ENCODE assay signal across 6 cellular contexts in the genomic region with DNA sequence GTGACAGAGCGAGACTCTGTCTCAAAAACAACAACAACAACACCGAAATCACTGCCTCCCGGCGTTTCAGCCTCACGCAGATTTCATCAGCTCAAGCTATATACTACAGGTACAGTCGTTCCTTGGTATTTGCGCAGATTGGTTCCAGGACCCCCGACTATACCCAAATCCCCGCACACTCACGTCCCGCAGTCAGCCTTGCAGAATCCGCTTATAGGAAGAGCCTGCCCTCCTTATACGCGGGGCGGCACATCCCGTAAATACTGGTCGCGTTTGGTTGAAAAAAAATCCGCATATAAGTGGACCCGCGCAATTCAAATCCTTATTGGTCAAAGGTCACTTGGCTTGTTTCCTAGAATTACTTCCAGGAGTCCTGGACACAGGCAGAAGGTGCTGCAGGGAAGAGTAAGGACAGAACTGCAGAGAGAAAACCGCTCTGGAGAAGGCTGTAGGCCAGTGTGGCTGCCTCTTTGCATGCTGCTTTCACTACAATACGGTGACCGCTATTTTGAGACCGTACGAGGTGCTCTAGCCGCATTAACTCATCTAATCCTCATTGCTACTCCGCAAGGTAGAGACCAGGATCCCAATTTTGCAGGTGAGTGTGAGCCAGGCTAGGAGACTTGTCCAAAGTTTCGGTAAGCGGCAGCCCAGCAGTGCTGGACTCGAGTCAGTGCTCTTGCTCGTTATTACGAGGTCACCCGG. TPM values are rescaled to one million over a fixed set of nuclear protein-coding genes. Genes with fewer than 3 reads are reported as not detected.
DNase-seq lines count a peak whose midpoint lies in the region; ATAC-seq lines count a peak whose summit lies in the region.

No MANE protein-coding gene starts in this region.

- H3K4me3 ChIP-seq in mesendoderm (ENCODE audit: low read length): peak overlapping the region; percentile 100

- H2BK120ac ChIP-seq in mesendoderm (ENCODE audit: low read depth, low read length): no peak overlapping the region

- H3K18ac ChIP-seq in mesendoderm (ENCODE audit: low read length): peak overlapping the region; percentile 91

- peaks cover 8% of the 10 kb centered on the region for H3K36me3 ChIP-seq in mesendoderm (ENCODE audit: control insufficient read depth, insufficient read depth, low read length)

- peak overlapping the region; percentile 90 for H3K4me3 Mint-ChIP-seq in activated naive CD8-positive, alpha-beta T cell

- no CpG with 5 or more reads among the region's 34 CpGs for WGBS in mesendoderm (ENCODE audit: extremely low coverage, insufficient coverage, low lambda C conversion rate)

- H3K9ac ChIP-seq in mesendoderm (ENCODE audit: low read length): peak overlapping the region; percentile 94

- H3K4me2 ChIP-seq in mesendoderm (ENCODE audit: low read length): peak overlapping the region; percentile 34

- no peak overlapping the region for H2BK15ac ChIP-seq in mesendoderm (replicated peaks; ENCODE audit: low read depth)

- H3K4ac ChIP-seq in mesendoderm (ENCODE audit: low read depth, low read length): peak overlapping the region; percentile 76

- no peak overlapping the region for H4K8ac ChIP-seq in mesendoderm (ENCODE audit: low read depth, low read length)

- H3K27ac ChIP-seq in mesendoderm (ENCODE audit: low read depth, low read length): no peak overlapping the region

- no peak overlapping the region for H4K5ac ChIP-seq in mesendoderm (ENCODE audit: low read length)

- peak overlapping the region; percentile 97 for H3K56ac ChIP-seq in mesendoderm (ENCODE audit: low read length)

- H2AK5ac ChIP-seq in mesendoderm (ENCODE audit: low read length): no peak overlapping the region

- H2BK5ac ChIP-seq in mesendoderm (ENCODE audit: low read length): no peak overlapping the region

- no peaks in the 10 kb centered on the region for H3K27me3 ChIP-seq in mesendoderm (ENCODE audit: insufficient read depth, low read length, poor library complexity)

- peak; percentile 21 for DNase-seq in mesendoderm
- DNase-seq in NCI-H187 treated with DMSO at 0.1 percent for 48 hours (lab: John Stamatoyannopoulos, UW): no peak

- H3K79me1 ChIP-seq in mesendoderm (ENCODE audit: low read length): peaks cover 19% of the 10 kb centered on the region

- H3K9me3 Mint-ChIP-seq in activated naive CD8-positive, alpha-beta T cell (ENCODE audit: low read depth): no peaks in the 10 kb centered on the region

- H3K36me3 Mint-ChIP-seq in activated naive CD8-positive, alpha-beta T cell: no peaks in the 10 kb centered on the region

- H3K27me3 Mint-ChIP-seq in activated naive CD8-positive, alpha-beta T cell: no peaks in the 10 kb centered on the region

- H3K27ac Mint-ChIP-seq in activated naive CD8-positive, alpha-beta T cell: peak overlapping the region; percentile 73

- peaks cover 50% of the 10 kb centered on the region for H3K79me2 ChIP-seq in mesendoderm (ENCODE audit: control insufficient read depth, insufficient read depth, low read length)

- ATAC-seq in HG02759 (IDR thresholded peaks at IDR 0.05; ENCODE audit: unreplicated experiment): peak; percentile 6
- ATAC-seq in HG03520 (IDR thresholded peaks at IDR 0.05; ENCODE audit: unreplicated experiment): no peak
- ATAC-seq in GM21723 (IDR thresholded peaks at IDR 0.05; ENCODE audit: unreplicated experiment): no peak

- peaks cover 2% of the 10 kb centered on the region for H3K4me1 ChIP-seq in mesendoderm (ENCODE audit: control insufficient read depth, low read depth, low read length)

- H3K23ac ChIP-seq in mesendoderm (ENCODE audit: low read length): peak overlapping the region; percentile 66

- peaks cover 32% of the 10 kb centered on the region for H3K4me1 Mint-ChIP-seq in activated naive CD8-positive, alpha-beta T cell (ENCODE audit: low read depth)

RNA-seq across cellular contexts. Expression of a gene that starts 0.7 kb away (rescaled TPM):
- polyA plus RNA-seq in mesendoderm (2013, experiment 1 of 2): 256 TPM
- 246 TPM for polyA plus RNA-seq in mesendoderm (2013, experiment 2 of 2)

RNA-seq across cellular contexts. Expression of a gene that starts 37.9 kb away (rescaled TPM):
- 45.0 TPM for polyA plus RNA-seq in mesendoderm (2013, experiment 1 of 2)
- polyA plus RNA-seq in mesendoderm (2013, experiment 2 of 2): 45.0 TPM

RNA-seq across cellular contexts. Expression of a gene that starts 38.2 kb away (rescaled TPM):
- polyA plus RNA-seq in mesendoderm (2013, experiment 1 of 2): 20.5 TPM
- 18.2 TPM for polyA plus RNA-seq in mesendoderm (2013, experiment 2 of 2)

RNA-seq across cellular contexts. Expression of a gene that starts 45.7 kb away (rescaled TPM):
- 35.5 TPM for polyA plus RNA-seq in mesendoderm (2013, experiment 1 of 2)
- polyA plus RNA-seq in mesendoderm (2013, experiment 2 of 2): 34.6 TPM

RNA-seq across cellular contexts. Expression of a gene that starts 45.9 kb away (rescaled TPM):
- 56.1 TPM for polyA plus RNA-seq in mesendoderm (2013, experiment 1 of 2)
- polyA plus RNA-seq in mesendoderm (2013, experiment 2 of 2): 52.6 TPM
